In genomic region chr3:187130346-187131066, GRCh38 we compare ENCODE assay signal across 9 cellular contexts. TPM values are rescaled to one million over a fixed set of nuclear protein-coding genes. Genes with fewer than 3 reads are reported as not detected.
DNase-seq lines count a peak whose midpoint lies in the region; ATAC-seq and TF ChIP-seq lines count a peak whose summit lies in the region.
"Had no signal": no experiment of that assay in that cellular context is flagged by ENCODE, and none has a peak within 500 bp of the region (broad histone marks: within the 10 kb centered on the region; RNA-seq: fewer than 3 reads in every experiment).

No MANE protein-coding gene starts in this region.

- peak overlapping the region in 1 of 2 donors; percentile 17 for H3K27ac ChIP-seq in prostate gland
- H3K27ac ChIP-seq in GM23338 (ENCODE audit: low read depth) = no peak overlapping the region
- H3K27ac ChIP-seq: SK-N-MC had no signal

- no peak overlapping the region for H3K4me3 ChIP-seq in prostate gland
- H3K4me3 ChIP-seq in GM23338 = no peak overlapping the region
- H3K4me3 ChIP-seq: SK-N-MC had no signal

- peaks cover 3% of the 10 kb centered on the region; the same call in 1 of the 2 replicates for H4K20me1 ChIP-seq in GM23338 (replicated peaks; ENCODE audit: insufficient read depth)

- TF ChIP-seq POLR2A in prostate gland (IDR thresholded peaks at IDR 0.05) = no peak

- H3K36me3 Mint-ChIP-seq in T-helper 17 cell (ENCODE audit: low read depth) (no peaks in the 10 kb centered on the region), GM23338 (ENCODE audit: low read depth) (peaks cover 48% of the 10 kb centered on the region)

- no peak for DNase-seq in T-helper 17 cell
- DNase-seq in dermis microvascular lymphatic vessel endothelial cell (ENCODE audit: low read depth in 2 of 2) = peak; percentile 75 to 86
- peak; percentile 62 for DNase-seq in prostate gland (ENCODE audit: low spot score)
- no peak for DNase-seq in GM23338 (ENCODE audit: low spot score)
- DNase-seq in inferior parietal cortex (ENCODE audit: extremely low spot score) = no peak
- no peak for DNase-seq in NCI-H1436 (lab: John Stamatoyannopoulos, UW)

- H3F3A ChIP-seq in GM23338 (replicated peaks; ENCODE audit: low read depth) = no peaks in the 10 kb centered on the region

- H3K27me3 ChIP-seq in prostate gland (replicated peaks; ENCODE audit: insufficient read depth) (no peaks in the 10 kb centered on the region), GM23338 (ENCODE audit: insufficient read depth) (no peaks in the 10 kb centered on the region)

- peak overlapping the region; percentile 19 for H3K4me3 Mint-ChIP-seq in T-helper 17 cell
- H3K4me3 Mint-ChIP-seq in GM23338 = no peak overlapping the region

- peak overlapping the region; percentile 92 for H3K27ac Mint-ChIP-seq in T-helper 17 cell
- no peak overlapping the region for H3K27ac Mint-ChIP-seq in GM23338

- peaks cover 3% of the 10 kb centered on the region for H3K9me3 Mint-ChIP-seq in GM23338

- ATAC-seq in GM18511 (IDR thresholded peaks at IDR 0.05; ENCODE audit: unreplicated experiment) (peak; percentile 72), HG02973 (IDR thresholded peaks at IDR 0.05; ENCODE audit: unreplicated experiment) (peak; percentile 83), T-helper 17 cell (peak; percentile 99), GM23338 (no peak)

- 71% methylated on average over 5 of the region's 5 CpGs for WGBS in prostate gland

- intact Hi-C loops in prostate gland (cut with DNase I) = no loop called here

- H3K9me3 ChIP-seq in T-helper 17 cell (ENCODE audit: control insufficient read depth, low read length, poor library complexity, severe bottlenecking) = no peaks in the 10 kb centered on the region
- no peaks in the 10 kb centered on the region for H3K9me3 ChIP-seq in prostate gland

- no peaks in the 10 kb centered on the region for H3K9me2 ChIP-seq in GM23338 (ENCODE audit: insufficient read depth)

- TF ChIP-seq CTCF in prostate gland (IDR thresholded peaks at IDR 0.05) (no peak), GM23338 (conservative IDR thresholded peaks at IDR 0.05; ENCODE audit: low read depth in 2 of 2) (no peak)

- H3K4me1 ChIP-seq in prostate gland (replicated peaks) (no peaks in the 10 kb centered on the region), GM23338 (ENCODE audit: insufficient read depth) (no peaks in the 10 kb centered on the region)

- peaks cover 29% of the 10 kb centered on the region for H3K4me1 Mint-ChIP-seq in T-helper 17 cell
- H3K4me1 Mint-ChIP-seq in GM23338 = no peaks in the 10 kb centered on the region

- H2AFZ ChIP-seq in GM23338 = no peak overlapping the region

- H3K4me2 ChIP-seq in GM23338 = no peak overlapping the region

- H3K27me3 Mint-ChIP-seq in T-helper 17 cell (no peaks in the 10 kb centered on the region), GM23338 (ENCODE audit: insufficient read depth, low read depth, poor library complexity) (no peaks in the 10 kb centered on the region)

- H3K36me3 ChIP-seq in prostate gland (no peaks in the 10 kb centered on the region), GM23338 (ENCODE audit: insufficient read depth) (0 out of 2 replicates have a peak, but pooled peaks cover 5% of the 10 kb centered on the region)

- peaks cover 6% of the 10 kb centered on the region; the same call in 1 of the 2 replicates for H3K79me2 ChIP-seq in GM23338 (replicated peaks; ENCODE audit: insufficient read depth)

TF ChIP-seq in GM23338, 12 proteins besides CTCF, POLR2A, EP300 and RAD21 (continues in another document):
- TF ChIP-seq JUNB (IDR thresholded peaks at IDR 0.05; ENCODE audit: unreplicated experiment) (no peak), REST (IDR thresholded peaks at IDR 0.05; ENCODE audit: unreplicated experiment) (no peak), NANOG (IDR thresholded peaks at IDR 0.05; ENCODE audit: borderline replicate concordance) (no peak), EZH2 (IDR thresholded peaks at IDR 0.05; ENCODE audit: low read depth, unreplicated experiment) (no peak), ZNF331 (CRISPR knock-in tag; IDR thresholded peaks at IDR 0.05; ENCODE audit: low read depth) (no peak), ETS1 (IDR thresholded peaks at IDR 0.05) (no peak)

RNA-seq across cellular contexts. Expression of gene RPL39L, which starts 8.8 kb away (rescaled TPM):
- total RNA-seq in T-helper 17 cell (1 to 10 TPM; 2.2 to 5.8 TPM), dermis microvascular lymphatic vessel endothelial cell (17.7 and 24.9 TPM in 2 replicates), prostate gland (10 to 100 TPM; 27.5 to 57.9 TPM)
- 70.6 and 73.8 TPM in 2 replicates for total RNA-seq in GM23338 (2014; rRNA removed; shearing (Covaris generic))
- 149 and 155 TPM in 2 replicates for polyA plus RNA-seq in GM23338 (2016; fragmentation: Nextera tagmentation; extraction: Ambion mirVana)

Comparison
In these comparisons a context has a peak if more than half of its experiments do, and no peak if none do; other contexts are left out.
1. DNase-seq: peak in dermis microvascular lymphatic vessel endothelial cell (2 of 2) and prostate gland (single experiment); none in T-helper 17 cell (0 of 3), GM23338 (single experiment), inferior parietal cortex (single experiment) and NCI-H1436 (single experiment).